In the genomic region with DNA sequence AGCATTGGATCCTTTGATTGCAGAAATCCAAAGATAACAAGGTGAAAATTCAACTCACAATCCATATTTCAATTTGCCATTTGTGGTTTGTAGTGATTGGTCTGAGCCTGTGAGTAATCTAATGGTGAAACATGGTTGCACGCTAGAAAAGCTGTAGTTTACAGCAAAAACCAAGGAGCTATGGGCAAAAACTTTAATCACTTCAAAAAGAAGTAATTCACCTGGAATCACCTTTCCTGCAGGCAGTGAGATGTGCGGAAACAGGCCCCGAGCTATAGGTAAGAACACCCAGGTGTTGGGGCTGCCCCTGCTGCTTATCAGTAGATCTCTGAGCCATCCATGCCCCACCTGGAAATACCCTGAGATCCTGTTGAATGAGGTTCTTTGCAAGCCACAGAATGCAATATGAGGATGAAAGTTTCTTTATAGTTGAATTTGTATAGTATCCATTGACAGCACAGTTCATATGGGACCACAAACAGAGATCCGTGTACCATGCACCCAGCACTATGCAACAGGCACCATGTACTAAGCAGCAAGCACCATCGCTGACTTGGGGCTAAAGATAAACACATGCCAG, we compare ENCODE assay signal across 1 cellular context.
TF ChIP-seq lines count a peak whose summit lies in the region.

No MANE protein-coding gene starts in this region.

TF ChIP-seq in H1, 55 proteins besides CTCF, POLR2A, EP300 and RAD21:
- TF ChIP-seq CBX5 (IDR thresholded peaks at IDR 0.05; ENCODE audit: low read depth, low read length) (no peak), YY1 (IDR thresholded peaks at IDR 0.05; ENCODE audit: low read depth, low read length) (no peak), CHD1 (IDR thresholded peaks at IDR 0.05; ENCODE audit: low read depth, low read length) (no peak), BCL11A (IDR thresholded peaks at IDR 0.05; ENCODE audit: low read depth in 2 of 2, low read length in 2 of 2) (no peak)
